ENCODE assay signal across 8 cellular contexts in the genomic region with DNA sequence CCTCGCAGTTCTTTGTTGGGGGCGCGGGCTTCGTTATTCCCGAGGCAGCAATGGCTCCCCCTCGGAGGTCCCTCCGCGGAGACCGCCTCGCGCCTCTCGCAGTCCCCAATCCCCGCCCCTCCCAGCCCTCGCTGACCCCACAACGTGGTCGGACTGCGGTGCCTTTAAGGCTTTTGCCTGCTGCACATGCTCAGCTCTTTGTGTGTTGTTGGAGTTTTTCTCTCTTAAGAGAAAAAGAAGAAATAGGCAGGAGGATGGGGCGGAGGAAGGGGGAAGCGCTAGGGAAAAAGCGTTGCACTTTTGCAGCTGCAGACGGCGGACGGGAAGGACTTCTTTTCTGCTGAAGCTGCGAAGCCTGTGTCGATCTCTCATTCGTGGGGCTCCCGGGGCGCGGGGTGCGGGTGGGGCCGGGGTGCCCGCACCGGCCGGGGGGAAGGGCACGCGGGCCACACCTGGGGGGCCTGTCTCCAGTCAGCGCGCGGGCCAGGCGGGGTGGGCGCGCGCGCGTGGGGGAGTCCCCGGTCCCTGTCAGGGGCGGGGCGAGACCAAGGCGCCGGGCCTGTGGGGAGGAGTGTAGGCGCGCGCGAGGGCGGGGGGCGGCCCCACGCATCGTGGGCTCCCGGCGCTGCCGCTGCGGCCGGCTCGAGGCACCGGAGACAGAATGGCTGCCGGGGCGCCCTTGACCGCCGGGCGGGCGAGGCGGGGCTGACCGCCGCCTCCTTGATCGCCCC. TPM values are rescaled to one million over a fixed set of nuclear protein-coding genes. Genes with fewer than 3 reads are reported as not detected.
DNase-seq lines count a peak whose midpoint lies in the region; ATAC-seq and TF ChIP-seq lines count a peak whose summit lies in the region.

No MANE protein-coding gene starts in this region.

- peak; percentile 66 for DNase-seq in activated effector memory CD4-positive, alpha-beta T cell treated with anti-CD3 and anti-CD28 coated beads, Interleukin-2, amount 50 U/mL, for 16 hours
- DNase-seq in activated effector memory CD4-positive, alpha-beta T cell treated with Interleukin-2 at 50 U/mL for 16 hours: no peak
- DNase-seq in NCI-H146 (lab: John Stamatoyannopoulos, UW): peak; percentile 44
- DNase-seq in activated gamma-delta T cell (lab: John Stamatoyannopoulos, UW): peak; percentile 11
- DNase-seq in germinal center (ENCODE audit: low spot score): peak; percentile 59
- peak; percentile 82 for DNase-seq in osteoblast (ENCODE audit: insufficient read length, low spot score, missing footprints)
- DNase-seq in OCI-LY7 (ENCODE audit: low spot score): no peak

- H3K4me2 ChIP-seq in osteoblast (ENCODE audit: insufficient read depth, low read length) (peak overlapping the region; percentile 80), OCI-LY7 (ENCODE audit: low read length) (no peak overlapping the region)

- BruUV-seq in OCI-LY7 (replicated peaks; lab: Mats Ljungman, UMichigan): no TSS peak

- H3K9me2 ChIP-seq in OCI-LY7 (ENCODE audit: insufficient read depth, low read length): no peaks in the 10 kb centered on the region

- no peaks in the 10 kb centered on the region for H3K79me2 ChIP-seq in osteoblast (ENCODE audit: insufficient read depth, low read length)
- no peaks in the 10 kb centered on the region for H3K79me2 ChIP-seq in OCI-LY7 (ENCODE audit: insufficient read depth, low read depth, low read length)

- H3K4me3 ChIP-seq in osteoblast (ENCODE audit: insufficient read depth, low read length) (peak overlapping the region; percentile 66), OCI-LY7 (ENCODE audit: low read depth, low read length, poor library complexity, severe bottlenecking) (no peak overlapping the region)

- no peak for TF ChIP-seq CTCF in osteoblast (IDR thresholded peaks at IDR 0.05; ENCODE audit: extremely low read depth, low read depth, low read length)
- no peak for TF ChIP-seq CTCF in OCI-LY7 (conservative IDR thresholded peaks at IDR 0.05; ENCODE audit: low read length)

- peaks cover 45% of the 10 kb centered on the region for H3K27me3 ChIP-seq in osteoblast (ENCODE audit: insufficient read depth, low read length)

- no peaks in the 10 kb centered on the region for H3K9me3 ChIP-seq in osteoblast (ENCODE audit: low read depth, low read length)
- H3K9me3 ChIP-seq in OCI-LY7 (ENCODE audit: low read length): no peaks in the 10 kb centered on the region

- CTCF ChIA-PET in OCI-LY7 (lab: Charles Lee; ENCODE audit: unreplicated experiment): no interaction called here

- H4K20me1 ChIP-seq in osteoblast (ENCODE audit: insufficient read depth, low read length) (no peaks in the 10 kb centered on the region), OCI-LY7 (ENCODE audit: insufficient read depth, low read length) (no peaks in the 10 kb centered on the region)

- no peak overlapping the region for H3K27ac ChIP-seq in osteoblast (ENCODE audit: low read depth, low read length)
- H3K27ac ChIP-seq in OCI-LY7 (ENCODE audit: low read depth, low read length, poor library complexity, severe bottlenecking): no peak overlapping the region

- peak overlapping the region; percentile 76 for H2AFZ ChIP-seq in osteoblast (ENCODE audit: low read length)
- no peak overlapping the region for H2AFZ ChIP-seq in OCI-LY7 (ENCODE audit: low read length)

- peak; percentile 78 for ATAC-seq in HG02642 (IDR thresholded peaks at IDR 0.05; ENCODE audit: poor library complexity, unreplicated experiment)

- POLR2A ChIA-PET in OCI-LY7 (lab: Charles Lee): no interaction called here

- intact Hi-C loops in OCI-LY7 (cut with micrococcal nuclease; ENCODE audit: unreplicated experiment): no loop called here

- H3K4me1 ChIP-seq in osteoblast (ENCODE audit: insufficient read depth, low read length) (no peaks in the 10 kb centered on the region), OCI-LY7 (ENCODE audit: insufficient read depth, low read length, poor library complexity, severe bottlenecking) (no peaks in the 10 kb centered on the region)

- H3K36me3 ChIP-seq in osteoblast (ENCODE audit: insufficient read depth, low read length) (no peaks in the 10 kb centered on the region), OCI-LY7 (ENCODE audit: insufficient read depth, low read length) (no peaks in the 10 kb centered on the region)

RNA-seq across cellular contexts. Expression of a gene that starts 0.4 kb away (rescaled TPM):
- total RNA-seq in osteoblast (1.2 and 1.4 TPM in 2 replicates), OCI-LY7 (2022) (not detected in 2 replicates)
- not detected in 2 replicates for total RNA-seq in OCI-LY7 (2014; rRNA removed; shearing (Covaris generic))

Comparison
In these comparisons a context has a peak if more than half of its experiments do, and no peak if none do; other contexts are left out.
1. DNase-seq: peak in activated effector memory CD4-positive, alpha-beta T cell treated with anti-CD3 and anti-CD28 coated beads, Interleukin-2, amount 50 U/mL, for 16 hours (single experiment), NCI-H146 (single experiment), activated gamma-delta T cell (single experiment), germinal center (single experiment) and osteoblast (single experiment); none in activated effector memory CD4-positive, alpha-beta T cell treated with Interleukin-2 at 50 U/mL for 16 hours (single experiment) and OCI-LY7 (single experiment).